In the genomic region with DNA sequence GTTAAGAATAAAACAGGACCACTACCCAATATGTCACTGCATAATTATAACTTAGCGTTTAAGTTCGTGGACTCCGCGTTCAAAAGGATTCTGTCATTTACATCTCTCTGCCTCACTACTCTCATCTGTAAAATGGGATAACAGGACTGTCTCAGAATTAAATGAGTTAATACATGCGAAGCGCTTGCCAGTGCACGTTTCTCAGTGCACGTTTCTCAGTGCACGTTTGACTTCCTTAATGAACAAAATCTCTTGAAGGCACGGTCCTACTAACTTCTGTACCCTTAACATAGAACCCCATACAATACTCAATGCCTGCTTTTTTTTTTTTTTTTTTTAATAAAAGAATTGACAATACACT, we compare ENCODE assay signal across 8 cellular contexts. TPM values are rescaled to one million over a fixed set of nuclear protein-coding genes. Genes with fewer than 3 reads are reported as not detected.
DNase-seq lines count a peak whose midpoint lies in the region; ATAC-seq and TF ChIP-seq lines count a peak whose summit lies in the region.

No MANE protein-coding gene starts in this region.

- peak overlapping the region; percentile 90 for H3K9ac ChIP-seq in HUES64 (ENCODE audit: low read depth, low read length)

- in situ Hi-C loops in astrocyte of the spinal cord (cut with HindIII; ENCODE audit: low sequenced_read_pairs) = no loop called here

- POLR2A ChIA-PET in CD4-positive, alpha-beta memory T cell (lab: Charles Lee; ENCODE audit: partially characterized antibody) = interaction anchor here (0.7 to 5.4 kb wide), 12 partner anchors 10 to 647 kb away, joined by 3 to 66 read pairs (median 7); partner anchors contain the start of genes GSK3B, LRRC58 and NDUFB4

- peak overlapping the region; percentile 83 to 92 for H3K4me3 ChIP-seq in CD4-positive, alpha-beta memory T cell (ENCODE audit: low read length in 2 of 2)
- H3K4me3 ChIP-seq in HUES64 (ENCODE audit: low read length) = peak overlapping the region; percentile 69
- peak overlapping the region; percentile 93 for H3K4me3 ChIP-seq in astrocyte of the spinal cord (ENCODE audit: low read depth, low read length)
- peak overlapping the region; percentile 82 to 95 (median 85) for H3K4me3 ChIP-seq in right lobe of liver

- WGBS in HUES64 = 20% methylated on average over 10 of the region's 10 CpGs
- WGBS in right lobe of liver (ENCODE audit: insufficient coverage, low coverage, low lambda C conversion rate, missing lambda C conversion rate) = 5% methylated on average over 10 of the region's 10 CpGs

- H3K36me3 ChIP-seq in CD4-positive, alpha-beta memory T cell (ENCODE audit: insufficient read depth, low read length) = peaks cover 7% of the 10 kb centered on the region
- H3K36me3 ChIP-seq in HUES64 (ENCODE audit: insufficient read depth, low read length) = peaks cover 10% of the 10 kb centered on the region; the same call in 1 of the 2 replicates
- no peaks in the 10 kb centered on the region for H3K36me3 ChIP-seq in right lobe of liver

- peaks cover 34% of the 10 kb centered on the region for H3K4me1 ChIP-seq in CD4-positive, alpha-beta memory T cell (ENCODE audit: insufficient read depth, low read length)
- H3K4me1 ChIP-seq in HUES64 (ENCODE audit: insufficient read depth, low read length) (peaks cover 7% of the 10 kb centered on the region; the same call in 1 of the 2 replicates), right lobe of liver (peaks cover 0 to 12% (median 7%) of the 10 kb centered on the region in 4 donors)

- CTCF ChIA-PET in CD4-positive, alpha-beta memory T cell (lab: Charles Lee; ENCODE audit: partially characterized antibody) = interaction anchor here (0.7 to 2.7 kb wide), 7 partner anchors 11 to 184 kb away, joined by 4 to 13 read pairs (median 9); partner anchors contain the start of gene NDUFB4

- TF ChIP-seq POLR2A in right lobe of liver (IDR thresholded peaks at IDR 0.05) = no peak

- H3K4me1 Mint-ChIP-seq in CD4-positive, alpha-beta memory T cell = peaks cover 23 to 63% (median 40%) of the 10 kb centered on the region in 4 donors
- H3K4me1 Mint-ChIP-seq in type B pancreatic cell (ENCODE audit: unreplicated experiment) = peaks cover 24% of the 10 kb centered on the region

- no peaks in the 10 kb centered on the region for H3K27me3 Mint-ChIP-seq in CD4-positive, alpha-beta memory T cell
- H3K27me3 Mint-ChIP-seq in type B pancreatic cell = no peaks in the 10 kb centered on the region

- peaks cover 7 to 9% of the 10 kb centered on the region in 2 donors for H3K36me3 Mint-ChIP-seq in CD4-positive, alpha-beta memory T cell
- H3K36me3 Mint-ChIP-seq in type B pancreatic cell = peaks cover 8% of the 10 kb centered on the region

- TF ChIP-seq CTCF in astrocyte of the spinal cord (IDR thresholded peaks at IDR 0.05; ENCODE audit: low read depth, low read length) (no peak), right lobe of liver (IDR thresholded peaks at IDR 0.05) (no peak), type B pancreatic cell (conservative IDR thresholded peaks at IDR 0.05) (no peak)

- H3K9me3 ChIP-seq in CD4-positive, alpha-beta memory T cell (ENCODE audit: control insufficient read depth in 1 of 2, low read length in 2 of 2) = no peaks in the 10 kb centered on the region
- H3K9me3 ChIP-seq in HUES64 (ENCODE audit: insufficient read depth, low read depth, low read length) (peaks cover 9% of the 10 kb centered on the region; the same call in 1 of the 2 replicates), right lobe of liver (no peaks in the 10 kb centered on the region)

- H3K4me3 Mint-ChIP-seq in CD4-positive, alpha-beta memory T cell = peak overlapping the region; percentile 89 to 98 (median 96)
- H3K4me3 Mint-ChIP-seq in type B pancreatic cell = peak overlapping the region; percentile 89

- no peak for DNase-seq in CD4-positive, alpha-beta memory T cell
- DNase-seq in astrocyte of the spinal cord (ENCODE audit: low read depth, low spot score) (no peak), right lobe of liver (no peak), type B pancreatic cell (ENCODE audit: extremely low spot score, unreplicated experiment) (no peak), NCI-H1105 treated with DMSO at 0.1 percent for 48 hours (lab: John Stamatoyannopoulos, UW) (no peak), SHP77 treated with DMSO at 0.1 percent for 48 hours (lab: John Stamatoyannopoulos, UW) (no peak)

- H3K27ac ChIP-seq in CD4-positive, alpha-beta memory T cell (ENCODE audit: low read depth, low read length) = peak overlapping the region; percentile 98
- peak overlapping the region; percentile 94 for H3K27ac ChIP-seq in HUES64 (ENCODE audit: low read depth, low read length)
- H3K27ac ChIP-seq in right lobe of liver = peak overlapping the region; percentile 91 to 98 (median 98)

- H3K27me3 ChIP-seq in CD4-positive, alpha-beta memory T cell (ENCODE audit: insufficient read depth, low read length) = no peaks in the 10 kb centered on the region
- H3K27me3 ChIP-seq in HUES64 (ENCODE audit: insufficient read depth, low read length) (no peaks in the 10 kb centered on the region), right lobe of liver (no peaks in the 10 kb centered on the region)

- peak overlapping the region; percentile 96 to 99 (median 98) for H3K27ac Mint-ChIP-seq in CD4-positive, alpha-beta memory T cell
- peak overlapping the region; percentile 99 for H3K27ac Mint-ChIP-seq in type B pancreatic cell

- intact Hi-C loops in CD4-positive, alpha-beta memory T cell (cut with micrococcal nuclease) = loop anchor here (1.0 to 5.0 kb wide), 9 partner anchors 23 to 1279 kb away; partner anchors contain the start of genes COX17, GSK3B, LRRC58 and NDUFB4
- intact Hi-C loops in right lobe of liver (cut with DNase I) = no loop called here

- peaks cover 0 to 6% (median 3%) of the 10 kb centered on the region in 8 donors for H3K9me3 Mint-ChIP-seq in CD4-positive, alpha-beta memory T cell
- peaks cover 5% of the 10 kb centered on the region for H3K9me3 Mint-ChIP-seq in type B pancreatic cell

- ATAC-seq in GM19452 (IDR thresholded peaks at IDR 0.05; ENCODE audit: unreplicated experiment) = peak; percentile 24
- peak in 3 of 4 donors; percentile 6 to 28 (median 7) for ATAC-seq in right lobe of liver

RNA-seq across cellular contexts. Expression of gene RABL3, which starts 0.5 kb away (rescaled TPM):
- 10 to 100 TPM; 31.9 to 33.0 TPM for total RNA-seq in CD4-positive, alpha-beta memory T cell
- polyA plus RNA-seq in CD4-positive, alpha-beta memory T cell = 10 to 100 TPM; 34.7 to 37.4 TPM
- 16.1 TPM for polyA plus RNA-seq in HUES64 (2013, experiment 1 of 2)
- 13.9 TPM for polyA plus RNA-seq in HUES64 (2013, experiment 2 of 2)
- total RNA-seq in right lobe of liver = 10 to 100 TPM; 12.0 to 18.4 (median 13.2) TPM
- 13.5 and 15.5 TPM in 2 replicates for total RNA-seq in type B pancreatic cell (ENCODE audit: low replicate concordance)

RNA-seq across cellular contexts. Expression of gene GTF2E1, which starts 0.7 kb away (rescaled TPM):
- total RNA-seq in CD4-positive, alpha-beta memory T cell = 10 to 100 TPM; 30.0 to 30.2 TPM
- 10 to 100 TPM; 15.3 to 16.1 TPM for polyA plus RNA-seq in CD4-positive, alpha-beta memory T cell
- polyA plus RNA-seq in HUES64 (2013, experiment 1 of 2) = 25.5 TPM
- 30.6 TPM for polyA plus RNA-seq in HUES64 (2013, experiment 2 of 2)
- total RNA-seq in right lobe of liver (1 to 10 TPM; 5.0 to 8.9 (median 6.4) TPM), type B pancreatic cell (ENCODE audit: low replicate concordance) (16.0 and 26.9 TPM in 2 replicates)

RNA-seq across cellular contexts. Expression of gene HGD, which starts 59.8 kb away (rescaled TPM):
- 1 to 10 TPM; 2.6 to 3.0 TPM for total RNA-seq in CD4-positive, alpha-beta memory T cell
- polyA plus RNA-seq in CD4-positive, alpha-beta memory T cell = not detected
- polyA plus RNA-seq in HUES64 (2013, experiment 1 of 2) = 0.50 TPM
- polyA plus RNA-seq in HUES64 (2013, experiment 2 of 2) = 0.82 TPM
- total RNA-seq in right lobe of liver (100 to 1,000 TPM; 117 to 610 (median 341) TPM), type B pancreatic cell (ENCODE audit: low replicate concordance) (10.4 and 14.0 TPM in 2 replicates)
